ENCODE assay signal across 8 cellular contexts in the genomic region with DNA sequence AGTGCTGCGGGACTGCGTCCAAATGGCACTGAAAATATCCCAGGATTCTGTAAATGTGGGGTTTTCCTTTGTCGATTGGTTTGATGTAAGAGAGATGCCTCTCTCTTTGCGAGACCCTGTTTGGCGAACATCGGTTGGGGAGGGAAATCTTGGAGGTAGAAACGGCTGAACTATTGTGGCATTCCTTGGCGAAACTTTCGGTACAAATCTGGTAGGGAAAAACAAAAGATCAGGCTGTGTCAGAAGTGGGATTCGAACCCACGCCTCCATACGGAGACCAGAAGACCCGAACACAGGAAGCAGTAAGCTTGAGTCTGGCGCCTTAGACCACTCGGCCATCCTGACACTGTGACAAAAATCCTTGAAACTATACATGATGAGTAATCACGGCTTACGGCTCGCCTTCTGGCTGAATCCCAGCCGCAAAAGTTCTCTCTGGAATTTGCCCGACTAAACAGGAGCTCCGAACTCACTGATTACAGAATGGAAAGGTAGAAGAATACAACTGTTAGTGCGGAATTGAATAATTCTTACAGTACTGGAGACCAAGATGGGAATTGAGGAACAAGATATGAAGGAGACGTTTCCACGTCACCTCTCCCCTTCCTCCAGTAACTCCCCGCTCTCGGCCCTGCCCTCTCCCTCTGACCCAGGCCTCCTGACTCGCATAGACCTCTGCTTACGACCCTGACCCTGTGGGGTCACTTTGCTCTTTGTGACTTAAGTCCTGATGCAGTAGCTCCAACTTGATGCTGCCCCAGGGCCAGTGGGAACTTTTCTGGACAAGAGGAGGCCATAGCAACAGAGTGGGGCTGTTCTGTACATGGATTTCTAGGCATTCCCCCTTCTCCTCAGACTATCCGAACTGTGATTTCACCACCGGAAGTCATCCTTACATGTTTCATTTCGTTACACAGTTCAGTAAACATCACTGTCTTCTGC.
DNase-seq lines count a peak whose midpoint lies in the region; ATAC-seq and TF ChIP-seq lines count a peak whose summit lies in the region.

No MANE protein-coding gene starts in this region.

- no peak overlapping the region for H3K27ac ChIP-seq in upper lobe of right lung

- H3K4me3 ChIP-seq in AG10803 (ENCODE audit: low read length) (peak overlapping the region; percentile 51), fibroblast of villous mesenchyme (ENCODE audit: low read depth, low read length) (peak overlapping the region; percentile 61), upper lobe of right lung (no peak overlapping the region)

- intact Hi-C loops in upper lobe of right lung (cut with DNase I) = no loop called here

- no peak for TF ChIP-seq CTCF in AG10803 (conservative IDR thresholded peaks at IDR 0.05; ENCODE audit: low read length)
- no peak for TF ChIP-seq CTCF in fibroblast of villous mesenchyme (IDR thresholded peaks at IDR 0.05; ENCODE audit: insufficient read depth, low read depth, low read length)
- no peak for TF ChIP-seq CTCF in upper lobe of right lung (IDR thresholded peaks at IDR 0.05)

- H3K9me3 ChIP-seq in upper lobe of right lung = no peaks in the 10 kb centered on the region

- no peaks in the 10 kb centered on the region for H3K36me3 ChIP-seq in upper lobe of right lung

- ATAC-seq in GM21529 (IDR thresholded peaks at IDR 0.05; ENCODE audit: unreplicated experiment) = peak; percentile 46
- peak; percentile 77 for ATAC-seq in SK-N-SH treated with all-trans-retinoic acid at 6 μM for 48 hours
- ATAC-seq in upper lobe of right lung = no peak
- ATAC-seq in HG03439 (IDR thresholded peaks at IDR 0.05; ENCODE audit: unreplicated experiment) = no peak

- peak; percentile 58 for DNase-seq in AG10803 (ENCODE audit: low read depth)
- peak; percentile 61 for DNase-seq in fibroblast of villous mesenchyme (ENCODE audit: low read depth)
- DNase-seq in NCI-H1436 (lab: John Stamatoyannopoulos, UW) = no peak
- DNase-seq in upper lobe of right lung = no peak
- no peak for DNase-seq in NK-92 (lab: John Stamatoyannopoulos, UW; ENCODE audit: unreplicated experiment)

- H3K27me3 ChIP-seq in upper lobe of right lung = peaks cover 65% of the 10 kb centered on the region

- no peaks in the 10 kb centered on the region for H3K4me1 ChIP-seq in upper lobe of right lung

TF ChIP-seq in SK-N-SH treated with all-trans-retinoic acid at 6 μM for 48 hours, 23 proteins besides CTCF, POLR2A, EP300 and RAD21:
- TF ChIP-seq TCF4 (CRISPR knock-in tag; IDR thresholded peaks at IDR 0.05; ENCODE audit: borderline replicate concordance) (no peak), BACH2 (CRISPR knock-in tag; IDR thresholded peaks at IDR 0.05; ENCODE audit: borderline replicate concordance) (no peak), ZNF70 (CRISPR knock-in tag; IDR thresholded peaks at IDR 0.05) (no peak), PPARA (CRISPR knock-in tag; IDR thresholded peaks at IDR 0.05; ENCODE audit: borderline replicate concordance) (no peak), ESRRG (CRISPR knock-in tag; IDR thresholded peaks at IDR 0.05) (no peak), ARNTL (CRISPR knock-in tag; IDR thresholded peaks at IDR 0.05; ENCODE audit: borderline replicate concordance, low read depth) (no peak), TOX (CRISPR knock-in tag; IDR thresholded peaks at IDR 0.05; ENCODE audit: borderline replicate concordance) (no peak), ZNF565 (CRISPR knock-in tag; conservative IDR thresholded peaks at IDR 0.05; ENCODE audit: low read depth) (no peak), GLIS3 (CRISPR knock-in tag; IDR thresholded peaks at IDR 0.05) (no peak)

Comparison
In these comparisons a context has a peak if more than half of its experiments do, and no peak if none do; other contexts are left out.
1. DNase-seq: peak in AG10803 (single experiment) and fibroblast of villous mesenchyme (single experiment); none in NCI-H1436 (single experiment), upper lobe of right lung (single experiment) and NK-92 (single experiment).
2. ATAC-seq: peak in GM21529 (single experiment) and SK-N-SH treated with all-trans-retinoic acid at 6 μM for 48 hours (single experiment); none in upper lobe of right lung (single experiment) and HG03439 (single experiment).